In the genomic region with DNA sequence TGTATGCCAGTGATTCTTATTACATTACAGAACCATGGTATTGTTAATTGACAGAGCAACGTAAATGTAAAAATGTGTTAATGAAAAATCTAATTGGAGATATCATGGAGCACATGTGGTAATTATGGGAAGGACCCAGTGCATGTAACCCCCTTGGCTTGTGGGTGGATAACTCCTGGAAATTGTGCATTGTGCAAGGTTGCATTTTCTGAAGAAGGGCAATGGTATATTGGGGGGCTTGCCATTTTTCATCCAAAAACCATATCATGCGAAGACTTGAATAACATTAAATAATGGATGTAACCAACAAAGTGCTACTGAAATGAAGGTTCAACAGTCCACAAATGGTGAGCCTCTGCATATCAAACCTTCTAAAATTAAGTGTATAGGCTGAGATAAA, we compare ENCODE assay signal across 2 cellular contexts.
A peak's percentile ranks its signal among the peaks of the same experiment; 100 is the strongest.
TF ChIP-seq lines count a peak whose summit lies in the region.

No MANE protein-coding gene starts in this region.

TF ChIP-seq in HepG2, 621 proteins besides CTCF, POLR2A, EP300 and RAD21:
- TF ChIP-seq MAFF (IDR thresholded peaks at IDR 0.05; ENCODE audit: low read depth, low read length) (0 out of 2 replicates have a peak, but pooled peaks have one; percentile 21), MIER2 (CRISPR knock-in tag; IDR thresholded peaks at IDR 0.05) (no peak), MAFK (conservative IDR thresholded peaks at IDR 0.05 in 1 of 2, IDR thresholded peaks at IDR 0.05 in 1 of 2; ENCODE audit: low read length in 2 of 2) (peak; percentile 33 to 62; a peak in 3 of 4 replicates)

TF ChIP-seq in neural cell, 6 proteins besides CTCF, POLR2A, EP300 and RAD21:
- TF ChIP-seq EZH2 (IDR thresholded peaks at IDR 0.05; ENCODE audit: borderline replicate concordance, insufficient read depth, low read length, poor library complexity, severe bottlenecking) (no peak), POLR2AphosphoS5 (IDR thresholded peaks at IDR 0.05) (no peak), TAF1 (IDR thresholded peaks at IDR 0.05; ENCODE audit: low read depth) (no peak), SMC3 (conservative IDR thresholded peaks at IDR 0.05; ENCODE audit: poor library complexity) (no peak), MXI1 (conservative IDR thresholded peaks at IDR 0.05; ENCODE audit: poor library complexity, severe bottlenecking) (no peak)
- TF ChIP-seq, protein P1, sequence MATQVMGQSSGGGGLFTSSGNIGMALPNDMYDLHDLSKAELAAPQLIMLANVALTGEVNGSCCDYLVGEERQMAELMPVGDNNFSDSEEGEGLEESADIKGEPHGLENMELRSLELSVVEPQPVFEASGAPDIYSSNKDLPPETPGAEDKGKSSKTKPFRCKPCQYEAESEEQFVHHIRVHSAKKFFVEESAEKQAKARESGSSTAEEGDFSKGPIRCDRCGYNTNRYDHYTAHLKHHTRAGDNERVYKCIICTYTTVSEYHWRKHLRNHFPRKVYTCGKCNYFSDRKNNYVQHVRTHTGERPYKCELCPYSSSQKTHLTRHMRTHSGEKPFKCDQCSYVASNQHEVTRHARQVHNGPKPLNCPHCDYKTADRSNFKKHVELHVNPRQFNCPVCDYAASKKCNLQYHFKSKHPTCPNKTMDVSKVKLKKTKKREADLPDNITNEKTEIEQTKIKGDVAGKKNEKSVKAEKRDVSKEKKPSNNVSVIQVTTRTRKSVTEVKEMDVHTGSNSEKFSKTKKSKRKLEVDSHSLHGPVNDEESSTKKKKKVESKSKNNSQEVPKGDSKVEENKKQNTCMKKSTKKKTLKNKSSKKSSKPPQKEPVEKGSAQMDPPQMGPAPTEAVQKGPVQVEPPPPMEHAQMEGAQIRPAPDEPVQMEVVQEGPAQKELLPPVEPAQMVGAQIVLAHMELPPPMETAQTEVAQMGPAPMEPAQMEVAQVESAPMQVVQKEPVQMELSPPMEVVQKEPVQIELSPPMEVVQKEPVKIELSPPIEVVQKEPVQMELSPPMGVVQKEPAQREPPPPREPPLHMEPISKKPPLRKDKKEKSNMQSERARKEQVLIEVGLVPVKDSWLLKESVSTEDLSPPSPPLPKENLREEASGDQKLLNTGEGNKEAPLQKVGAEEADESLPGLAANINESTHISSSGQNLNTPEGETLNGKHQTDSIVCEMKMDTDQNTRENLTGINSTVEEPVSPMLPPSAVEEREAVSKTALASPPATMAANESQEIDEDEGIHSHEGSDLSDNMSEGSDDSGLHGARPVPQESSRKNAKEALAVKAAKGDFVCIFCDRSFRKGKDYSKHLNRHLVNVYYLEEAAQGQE (IDR thresholded peaks at IDR 0.05; ENCODE audit: borderline replicate concordance) = no peak
